Comparison of ENCODE assay signal across 10 cellular contexts in the genomic region with DNA sequence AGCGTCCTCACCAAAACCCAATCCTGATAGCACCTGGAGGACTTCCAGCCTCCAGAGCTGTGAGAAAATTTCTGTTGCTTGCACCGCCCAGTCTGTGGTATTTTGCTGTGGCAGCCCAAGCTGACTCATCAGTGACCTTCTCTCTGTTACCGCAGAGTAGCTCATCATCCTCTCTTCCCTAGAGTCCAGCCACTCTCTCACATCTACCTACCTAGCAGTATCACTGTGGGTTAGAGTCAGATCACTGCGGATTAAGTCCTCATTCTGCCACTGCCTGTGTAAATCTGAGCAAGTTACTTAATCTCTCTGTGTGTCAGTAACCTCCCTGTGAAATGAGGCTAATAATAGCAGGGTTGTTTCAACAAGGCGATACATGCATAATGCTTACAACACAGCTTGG. TPM values are rescaled to one million over a fixed set of nuclear protein-coding genes. Genes with fewer than 3 reads are reported as not detected.
A peak's percentile ranks its signal among the peaks of the same experiment; 100 is the strongest.
DNase-seq lines count a peak whose midpoint lies in the region; ATAC-seq and TF ChIP-seq lines count a peak whose summit lies in the region.
"Had no signal": no experiment of that assay in that cellular context is flagged by ENCODE, and none has a peak within 500 bp of the region (broad histone marks: within the 10 kb centered on the region; RNA-seq: fewer than 3 reads in every experiment).

No MANE protein-coding gene starts in this region.

- WGBS in aorta, 2 donors: 80 to 82% methylated on average over 5 of the region's 5 CpGs

- H3K36me3 ChIP-seq in aorta (ENCODE audit: control insufficient read depth in 1 of 2, insufficient read depth in 2 of 2, low read length in 1 of 2): no peaks in the 10 kb centered on the region
- H3K36me3 ChIP-seq: Peyer's patch had no signal

- TF ChIP-seq CTCF in GM13976 (IDR thresholded peaks at IDR 0.05; ENCODE audit: borderline replicate concordance, control extremely low read depth, extremely low read depth, insufficient read depth, missing control alignments): no peak

- in situ Hi-C loops in GM13976 (cut with MboI; ENCODE audit: low sequenced_read_pairs, unreplicated experiment): no loop called here

- intact Hi-C loops in aorta (cut with DNase I): no loop called here

- no peaks in the 10 kb centered on the region for H3K9me3 ChIP-seq in aorta (ENCODE audit: control insufficient read depth, low read length)
- H3K9me3 ChIP-seq: Peyer's patch had no signal

- no peak overlapping the region for H3K27ac ChIP-seq in aorta (ENCODE audit: low read depth in 1 of 2, low read length in 2 of 2)
- H3K27ac ChIP-seq: Peyer's patch had no signal

- ATAC-seq in HG02938 (IDR thresholded peaks at IDR 0.05; ENCODE audit: unreplicated experiment) (peak; percentile 58), GM19455 (IDR thresholded peaks at IDR 0.05; ENCODE audit: unreplicated experiment) (no peak), aorta (ENCODE audit: low FRiP score) (no peak)

- H3K27me3 ChIP-seq in aorta (ENCODE audit: control insufficient read depth in 1 of 2, insufficient read depth in 2 of 2, low read length in 1 of 2): no peaks in the 10 kb centered on the region
- H3K27me3 ChIP-seq: Peyer's patch had no signal

- H3K4me1 ChIP-seq in aorta (ENCODE audit: control insufficient read depth in 1 of 2, insufficient read depth in 2 of 2, low read length in 2 of 2): no peaks in the 10 kb centered on the region

- H3K4me3 ChIP-seq in aorta (ENCODE audit: low read length in 2 of 2): no peak overlapping the region
- H3K4me3 ChIP-seq: Peyer's patch had no signal

- peak; percentile 48 for DNase-seq in GM13976 (ENCODE audit: low spot score)
- peak; percentile 90 for DNase-seq in RPMI8226
- DNase-seq in amniotic epithelial cell (ENCODE audit: low read depth): peak; percentile 99
- peak; percentile 89 for DNase-seq in renal cortical epithelial cell (ENCODE audit: low read depth)
- DNase-seq in mesenteric fat pad (ENCODE audit: low spot score): no peak
- DNase-seq in aorta: no peak
- DNase-seq: naive B cell had no signal

RNA-seq across cellular contexts. Expression of a gene that starts 40.3 kb away (rescaled TPM):
- total RNA-seq in renal cortical epithelial cell: 15.6 and 26.7 TPM in 2 replicates
- 17.1 TPM for total RNA-seq in mesenteric fat pad
- total RNA-seq in aorta: 10 to 100 TPM; 15.6 to 18.8 TPM
- polyA plus RNA-seq in aorta: 1 to 10 TPM; 3.3 to 6.7 TPM

Comparison
In these comparisons a context has a peak if more than half of its experiments do, and no peak if none do; other contexts are left out.
1. DNase-seq: peak in GM13976 (single experiment), RPMI8226 (single experiment), amniotic epithelial cell (single experiment) and renal cortical epithelial cell (single experiment); none in mesenteric fat pad (single experiment) and aorta (0 of 2).